Comparison of ENCODE assay signal across 11 cellular contexts in the genomic region with DNA sequence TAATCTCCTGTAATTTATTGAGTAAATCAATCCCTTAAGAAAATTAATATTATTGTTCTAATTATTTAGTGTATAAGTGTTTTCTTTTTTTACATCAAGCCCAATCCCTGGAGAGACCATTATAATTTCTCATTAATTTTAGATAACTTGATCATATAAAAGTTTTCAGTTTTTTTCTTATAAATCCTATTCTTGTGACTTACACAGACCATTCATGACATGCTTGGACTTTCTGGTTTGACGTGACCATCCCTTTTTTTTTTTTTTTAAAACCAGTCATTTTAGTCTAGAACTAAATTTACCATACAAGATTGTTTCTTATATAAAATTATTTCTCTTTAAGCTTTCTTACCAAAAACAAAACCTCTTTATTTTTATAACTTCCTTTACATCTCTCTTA. TPM values are rescaled to one million over a fixed set of nuclear protein-coding genes. Genes with fewer than 3 reads are reported as not detected.
DNase-seq lines count a peak whose midpoint lies in the region; ATAC-seq and TF ChIP-seq lines count a peak whose summit lies in the region.
"Had no signal": no experiment of that assay in that cellular context is flagged by ENCODE, and none has a peak within 500 bp of the region (broad histone marks: within the 10 kb centered on the region; RNA-seq: fewer than 3 reads in every experiment).

No MANE protein-coding gene starts in this region.

- no peak for TF ChIP-seq RAD21 in HCT116 (IDR thresholded peaks at IDR 0.05; ENCODE audit: low read depth)

- H3K27ac ChIP-seq in HCT116 (ENCODE audit: low read depth, low read length) (no peak overlapping the region), left lung (no peak overlapping the region)

- H3K9me3 Mint-ChIP-seq in WTC11: peaks cover 51% of the 10 kb centered on the region
- H3K9me3 Mint-ChIP-seq: natural killer cell had no signal

- RAD21 ChIA-PET in HCT116 (lab: Charles Lee; ENCODE audit: low non-redundant PET in 1 of 2, low total read pairs in 2 of 2, uncharacterized antibody in 2 of 2, unreplicated experiment in 2 of 2): no interaction called here

- H3K9me2 ChIP-seq in HCT116 (ENCODE audit: insufficient read depth): no peaks in the 10 kb centered on the region

- H3K4me3 Mint-ChIP-seq in WTC11: no peak overlapping the region
- H3K4me3 Mint-ChIP-seq: activated CD8-positive, alpha-beta memory T cell treated with anti-CD3 and anti-CD28 coated beads, Interleukin-2, amount 10 ng/mL, durations not matched to agents 7 days and 5 days; natural killer cell; T-cell had no signal

- H2AFZ ChIP-seq in HCT116 (ENCODE audit: low read depth, low read length, poor library complexity, severe bottlenecking): no peak overlapping the region

- DNase-seq in DMS 273 (lab: John Stamatoyannopoulos, UW; ENCODE audit: unreplicated experiment) (peak; percentile 49), HCT116 (ENCODE audit: low read depth, low spot score) (peak; percentile 53), SK-MEL-5 (ENCODE audit: low read depth, low spot score) (peak; percentile 29), fibroblast of peridontal ligament (ENCODE audit: extremely low read depth) (peak; percentile 25), WTC11 (ENCODE audit: low spot score) (no peak), left lung (no peak), COLO829 (ENCODE audit: low spot score) (no peak)
- DNase-seq: activated CD8-positive, alpha-beta memory T cell treated with anti-CD3 and anti-CD28 coated beads, Interleukin-2, amount 10 ng/mL, durations not matched to agents 7 days and 5 days; natural killer cell; NCI-H524 treated with DMSO at 0.1 percent for 48 hours; T-cell had no signal

- H4K20me1 ChIP-seq in HCT116 (ENCODE audit: insufficient read depth): no peaks in the 10 kb centered on the region

- no peak for TF ChIP-seq CTCF in HCT116 (IDR thresholded peaks at IDR 0.05 in 2 of 3, conservative IDR thresholded peaks at IDR 0.05 in 1 of 3; ENCODE audit: borderline replicate concordance in 1 of 3, insufficient read depth in 1 of 3, low read depth in 2 of 3, low read length in 2 of 3)
- no peak for TF ChIP-seq CTCF in WTC11 (IDR thresholded peaks at IDR 0.05)
- no peak for TF ChIP-seq CTCF in left lung (IDR thresholded peaks at IDR 0.05)

- intact Hi-C loops in HCT116 (cut with micrococcal nuclease): no loop called here
- intact Hi-C loops in left lung (cut with DNase I): no loop called here

- H3K27ac Mint-ChIP-seq in WTC11: no peak overlapping the region
- H3K27ac Mint-ChIP-seq: activated CD8-positive, alpha-beta memory T cell treated with anti-CD3 and anti-CD28 coated beads, Interleukin-2, amount 10 ng/mL, durations not matched to agents 7 days and 5 days; natural killer cell; T-cell had no signal

- H3K9ac ChIP-seq in HCT116 (ENCODE audit: low read length): no peak overlapping the region

- H3K4me1 ChIP-seq in HCT116 (ENCODE audit: control insufficient read depth in 1 of 2, insufficient read depth in 2 of 2, low read length in 2 of 2): peaks cover 2% of the 10 kb centered on the region in 2 experiments; a peak in 1 of 4 replicates
- H3K4me1 ChIP-seq in left lung: no peaks in the 10 kb centered on the region

- peaks cover 31% of the 10 kb centered on the region for H3K36me3 Mint-ChIP-seq in WTC11
- H3K36me3 Mint-ChIP-seq: natural killer cell, T-cell had no signal

- no peak for TF ChIP-seq POLR2A in HCT116 (IDR thresholded peaks at IDR 0.05; ENCODE audit: borderline replicate concordance, extremely low read depth, insufficient read depth, insufficient read length)

- H3K36me3 ChIP-seq in HCT116 (ENCODE audit: control insufficient read depth in 1 of 2, insufficient read depth in 2 of 2, low read length in 2 of 2) (no peaks in the 10 kb centered on the region), left lung (no peaks in the 10 kb centered on the region)

- H3K27me3 Mint-ChIP-seq in WTC11 (ENCODE audit: low read depth): peaks cover 8% of the 10 kb centered on the region; the same call in 1 of the 2 replicates
- H3K27me3 Mint-ChIP-seq: activated CD8-positive, alpha-beta memory T cell treated with anti-CD3 and anti-CD28 coated beads, Interleukin-2, amount 10 ng/mL, durations not matched to agents 7 days and 5 days; T-cell had no signal

- POLR2A ChIA-PET in HCT116 (lab: Charles Lee) (no interaction called here), WTC11 (lab: Charles Lee) (no interaction called here)

- H3K27me3 ChIP-seq in HCT116 (ENCODE audit: insufficient read depth, low read length) (no peaks in the 10 kb centered on the region), left lung (no peaks in the 10 kb centered on the region)

- BruUV-seq in HCT116 (replicated peaks; lab: Mats Ljungman, UMichigan): no TSS peak

- no peak overlapping the region for H3K4me2 ChIP-seq in HCT116 (ENCODE audit: low read length)

- no peaks in the 10 kb centered on the region for H3K4me1 Mint-ChIP-seq in WTC11

- ATAC-seq in HCT116 (no peak), WTC11 (no peak), left lung (no peak)
- ATAC-seq: activated CD8-positive, alpha-beta memory T cell treated with anti-CD3 and anti-CD28 coated beads, Interleukin-2, amount 10 ng/mL, durations not matched to agents 7 days and 5 days; natural killer cell; T-cell had no signal

- H3K4me3 ChIP-seq in HCT116 (replicated peaks in 1 of 2; ENCODE audit: low read depth in 1 of 2, low read length in 2 of 2) (no peak overlapping the region), left lung (no peak overlapping the region)

- CTCF ChIA-PET in HCT116 (lab: Charles Lee) (no interaction called here), WTC11 (lab: Charles Lee) (no interaction called here)

- in situ Hi-C loops in SK-MEL-5 (cut with HindIII; ENCODE audit: low pct_unique_long_range_greater_than_20kb, low sequenced_read_pairs): no loop called here

- H3K9me3 ChIP-seq in HCT116 (ENCODE audit: control insufficient read depth in 1 of 2, insufficient read depth in 1 of 2, low read depth in 1 of 2, low read length in 2 of 2): peaks cover 14 to 24% of the 10 kb centered on the region in 2 experiments
- peaks cover 0 to 27% of the 10 kb centered on the region in 2 donors for H3K9me3 ChIP-seq in left lung

- H3K79me2 ChIP-seq in HCT116 (ENCODE audit: insufficient read depth, low read length): no peaks in the 10 kb centered on the region

TF ChIP-seq in HCT116, 20 proteins besides CTCF, POLR2A, EP300 and RAD21:
- TF ChIP-seq ELF1 (IDR thresholded peaks at IDR 0.05; ENCODE audit: borderline replicate concordance, low read depth) (no peak), CBX3 (IDR thresholded peaks at IDR 0.05; ENCODE audit: low read depth) (peak; percentile 32; the same call in 1 of the 2 replicates)

TF ChIP-seq in WTC11, 78 proteins besides CTCF, POLR2A, EP300 and RAD21:
- TF ChIP-seq MYBL2 (CRISPR knock-in tag; IDR thresholded peaks at IDR 0.05): no peak
- TF ChIP-seq NFYB (CRISPR knock-in tag; conservative IDR thresholded peaks at IDR 0.05; ENCODE audit: low read depth): no peak
- no peak for TF ChIP-seq CREB1 (CRISPR knock-in tag; IDR thresholded peaks at IDR 0.05)
- TF ChIP-seq, protein P1, sequence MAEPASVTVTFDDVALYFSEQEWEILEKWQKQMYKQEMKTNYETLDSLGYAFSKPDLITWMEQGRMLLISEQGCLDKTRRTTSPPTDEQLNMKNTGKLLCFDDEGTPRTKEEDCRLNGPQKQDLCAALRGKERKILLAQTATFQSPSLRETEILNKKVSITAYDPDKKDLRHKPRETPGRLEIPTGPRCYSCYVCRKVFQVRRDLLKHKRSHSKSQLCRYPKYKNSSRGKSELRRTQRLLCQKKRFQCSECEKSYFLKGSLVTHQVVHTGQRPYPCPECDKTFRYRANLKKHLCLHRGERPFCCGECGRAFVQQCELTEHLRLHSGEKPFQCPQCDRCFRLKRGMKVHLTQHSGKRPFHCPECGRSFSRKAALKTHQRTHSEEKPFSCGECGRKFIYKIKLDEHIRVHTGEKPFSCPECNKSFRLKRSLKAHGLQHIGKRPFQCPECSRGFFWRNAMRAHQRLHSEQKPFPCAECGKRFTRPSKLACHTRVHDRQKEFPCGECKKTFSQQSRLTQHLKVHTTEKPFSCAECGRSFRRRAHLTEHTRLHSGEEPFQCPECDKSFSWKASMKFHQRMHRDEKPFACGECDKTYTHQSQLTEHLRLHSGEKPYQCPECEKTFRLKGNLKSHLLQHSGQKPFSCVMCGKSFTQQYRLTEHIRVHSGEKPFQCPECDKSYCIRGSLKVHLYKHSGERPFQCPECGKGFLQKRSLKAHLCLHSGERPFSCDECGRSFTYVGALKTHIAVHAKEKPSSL (CRISPR knock-in tag; conservative IDR thresholded peaks at IDR 0.05): no peak

RNA-seq across cellular contexts. Expression of a gene that starts 5.4 kb away (rescaled TPM):
- total RNA-seq in HCT116 (2021; ENCODE audit: unreplicated experiment): 11.4 TPM
- polyA plus RNA-seq in HCT116 (2012): 4.4 and 6.1 TPM in 2 replicates
- 18.3 and 26.7 TPM in 2 replicates for total RNA-seq in SK-MEL-5 (2014; rRNA removed; shearing (Covaris generic))
- polyA plus RNA-seq in SK-MEL-5 (2015; cell fraction: cytosol; rRNA removed): 9.3 and 10.8 TPM in 2 replicates
- polyA plus RNA-seq in SK-MEL-5 (2015; cell fraction: nucleus; rRNA removed): 82.9 and 83.1 TPM in 2 replicates
- 12.9 to 16.2 TPM (median 14.9 TPM) in 3 replicates for total RNA-seq in WTC11 (2021)
- 10 to 100 TPM; 11.3 to 11.9 TPM for total RNA-seq in left lung

RNA-seq across cellular contexts. Expression of a gene that starts 42.3 kb away (rescaled TPM):
- 19.1 TPM for total RNA-seq in HCT116 (2021; ENCODE audit: unreplicated experiment)
- polyA plus RNA-seq in HCT116 (2012): 3.3 and 4.0 TPM in 2 replicates
- total RNA-seq in SK-MEL-5 (2014; rRNA removed; shearing (Covaris generic)): 4.2 and 6.7 TPM in 2 replicates
- polyA plus RNA-seq in SK-MEL-5 (2015; cell fraction: cytosol; rRNA removed): 8.4 and 8.7 TPM in 2 replicates
- polyA plus RNA-seq in SK-MEL-5 (2015; cell fraction: nucleus; rRNA removed): 47.1 and 65.9 TPM in 2 replicates
- 30.5 to 32.5 TPM (median 32.4 TPM) in 3 replicates for total RNA-seq in WTC11 (2021)
- 10 to 100 TPM; 17.2 to 20.3 TPM for total RNA-seq in left lung

Comparison
In these comparisons a context has a peak if more than half of its experiments do, and no peak if none do; other contexts are left out.
1. DNase-seq: peak in DMS 273 (single experiment), HCT116 (single experiment), SK-MEL-5 (single experiment) and fibroblast of peridontal ligament (single experiment); none in WTC11 (single experiment), left lung (0 of 2) and COLO829 (single experiment).